In genomic region chr10:45817912-45818311, GRCh38 we compare ENCODE assay signal across 1 cellular context.
A peak's percentile ranks its signal among the peaks of the same experiment; 100 is the strongest.
TF ChIP-seq lines count a peak whose summit lies in the region.

No MANE protein-coding gene starts in this region.

TF ChIP-seq in K562, 482 proteins besides CTCF, POLR2A, EP300 and RAD21:
- no peak for TF ChIP-seq RBM17 (IDR thresholded peaks at IDR 0.05; ENCODE audit: borderline replicate concordance, low read depth, low read length)
- TF ChIP-seq ARID3B (CRISPR knock-in tag; IDR thresholded peaks at IDR 0.05; ENCODE audit: borderline replicate concordance) = no peak
- peak in 1 of 2 experiments; percentile 64; a peak in 2 of 3 replicates for TF ChIP-seq CBX3 (IDR thresholded peaks at IDR 0.05; ENCODE audit: borderline replicate concordance in 1 of 2, low read length in 2 of 2)
- peak; percentile 84 for TF ChIP-seq TRIM28 (IDR thresholded peaks at IDR 0.05)
- no peak for TF ChIP-seq DPF2 (IDR thresholded peaks at IDR 0.05)
TF ChIP-seq in K562: peak in this region for 2.
